ENCODE assay signal across 8 cellular contexts in the genomic region with DNA sequence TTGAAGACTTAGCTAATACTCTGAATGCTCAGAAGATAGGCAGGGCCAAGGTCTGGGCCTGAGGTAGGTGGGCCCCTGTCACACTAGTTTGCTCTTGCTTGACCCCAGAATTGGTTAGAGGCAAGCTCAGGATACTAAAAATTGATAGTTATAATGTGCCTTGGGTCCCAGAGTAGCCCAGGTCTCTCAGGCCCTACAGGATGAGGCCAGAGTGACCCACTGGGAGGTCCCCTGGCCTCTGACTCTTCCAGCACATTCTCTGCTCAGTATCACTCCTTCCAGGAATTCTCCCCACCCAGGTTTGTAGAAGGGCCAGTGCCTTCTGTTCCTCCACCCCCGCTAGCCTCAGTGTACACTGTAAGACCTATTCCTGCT. TPM values are rescaled to one million over a fixed set of nuclear protein-coding genes. Genes with fewer than 3 reads are reported as not detected.
A peak's percentile ranks its signal among the peaks of the same experiment; 100 is the strongest.
DNase-seq lines count a peak whose midpoint lies in the region; ATAC-seq and TF ChIP-seq lines count a peak whose summit lies in the region.

No MANE protein-coding gene starts in this region.

- H3K9ac ChIP-seq in mesendoderm (ENCODE audit: low read length): peak overlapping the region; percentile 64

- no peak for TF ChIP-seq POLR2A in upper lobe of left lung (IDR thresholded peaks at IDR 0.05)

- no peak overlapping the region for H3K18ac ChIP-seq in mesendoderm (ENCODE audit: low read length)

- H3K4me1 ChIP-seq in mesendoderm (ENCODE audit: control insufficient read depth, low read depth, low read length) (peaks cover 10% of the 10 kb centered on the region), upper lobe of left lung (peaks cover 31 to 39% (median 35%) of the 10 kb centered on the region in 4 donors)

- H3K4me3 ChIP-seq in mesendoderm (ENCODE audit: low read length): no peak overlapping the region
- peak overlapping the region in 3 of 4 donors; percentile 63 to 80 (median 77) for H3K4me3 ChIP-seq in upper lobe of left lung

- H3K4me2 ChIP-seq in mesendoderm (ENCODE audit: low read length): no peak overlapping the region

- no peak overlapping the region for H2BK120ac ChIP-seq in mesendoderm (ENCODE audit: low read depth, low read length)

- WGBS in mesendoderm (ENCODE audit: extremely low coverage, insufficient coverage, low lambda C conversion rate): no CpG with 5 or more reads among the region's 1 CpG
- WGBS in upper lobe of left lung, 2 donors: 0% methylated on average over 1 of the region's 1 CpG

- TF ChIP-seq CTCF in brain (conservative IDR thresholded peaks at IDR 0.05) (no peak), upper lobe of left lung (IDR thresholded peaks at IDR 0.05) (no peak)

- H3K4me1 Mint-ChIP-seq in activated naive CD4-positive, alpha-beta T cell treated with anti-CD3 and anti-CD28 coated beads, Interleukin-2, amount 10 ng/mL, durations not matched to agents 7 days and 5 days: peaks cover 18% of the 10 kb centered on the region
- peaks cover 66% of the 10 kb centered on the region for H3K4me1 Mint-ChIP-seq in brain

- no peaks in the 10 kb centered on the region for H3K36me3 ChIP-seq in mesendoderm (ENCODE audit: control insufficient read depth, insufficient read depth, low read length)
- peaks cover 3 to 17% (median 6%) of the 10 kb centered on the region in 4 donors for H3K36me3 ChIP-seq in upper lobe of left lung

- no peaks in the 10 kb centered on the region for H3K9me3 ChIP-seq in upper lobe of left lung

- H3K56ac ChIP-seq in mesendoderm (ENCODE audit: low read length): peak overlapping the region; percentile 79

- no peak for ATAC-seq in upper lobe of left lung (ENCODE audit: low FRiP score in 2 of 2)

- H3K36me3 Mint-ChIP-seq in activated naive CD4-positive, alpha-beta T cell treated with anti-CD3 and anti-CD28 coated beads, Interleukin-2, amount 10 ng/mL, durations not matched to agents 7 days and 5 days: peaks cover 4% of the 10 kb centered on the region
- H3K36me3 Mint-ChIP-seq in brain: peaks cover 5% of the 10 kb centered on the region

- peaks cover 2% of the 10 kb centered on the region for H3K79me2 ChIP-seq in mesendoderm (ENCODE audit: control insufficient read depth, insufficient read depth, low read length)

- H3K27me3 Mint-ChIP-seq in activated naive CD4-positive, alpha-beta T cell treated with anti-CD3 and anti-CD28 coated beads, Interleukin-2, amount 10 ng/mL, durations not matched to agents 7 days and 5 days: peaks cover 21% of the 10 kb centered on the region
- peaks cover 9% of the 10 kb centered on the region for H3K27me3 Mint-ChIP-seq in brain

- H3K4ac ChIP-seq in mesendoderm (ENCODE audit: low read depth, low read length): no peak overlapping the region

- H3K27ac ChIP-seq in mesendoderm (ENCODE audit: low read depth, low read length): no peak overlapping the region
- peak overlapping the region; percentile 68 to 89 (median 88) for H3K27ac ChIP-seq in upper lobe of left lung

- peaks cover 1% of the 10 kb centered on the region for H3K79me1 ChIP-seq in mesendoderm (ENCODE audit: low read length)

- H2AK5ac ChIP-seq in mesendoderm (ENCODE audit: low read length): no peak overlapping the region

- peak overlapping the region; percentile 77 for H3K4me3 Mint-ChIP-seq in activated naive CD4-positive, alpha-beta T cell treated with anti-CD3 and anti-CD28 coated beads, Interleukin-2, amount 10 ng/mL, durations not matched to agents 7 days and 5 days
- peak overlapping the region; percentile 90 to 99 (median 92) for H3K4me3 Mint-ChIP-seq in brain

- CTCF ChIA-PET in activated naive CD4-positive, alpha-beta T cell treated with anti-CD3 and anti-CD28 coated beads, Interleukin-2, amount 10 ng/mL, durations not matched to agents 7 days and 5 days (lab: Charles Lee): interaction anchor here (0.7 to 2.4 kb wide), 17 partner anchors 9 to 323 kb away, joined by 3 to 14 read pairs (median 4); a partner anchor contains a TSS

- no peak overlapping the region for H4K5ac ChIP-seq in mesendoderm (ENCODE audit: low read length)

- no peak for TF ChIP-seq EP300 in upper lobe of left lung (IDR thresholded peaks at IDR 0.05)

- H3K27ac Mint-ChIP-seq in activated naive CD4-positive, alpha-beta T cell treated with anti-CD3 and anti-CD28 coated beads, Interleukin-2, amount 10 ng/mL, durations not matched to agents 7 days and 5 days: no peak overlapping the region
- H3K27ac Mint-ChIP-seq in brain: peak overlapping the region; percentile 90 to 99 (median 96)

- H3K27me3 ChIP-seq in mesendoderm (ENCODE audit: insufficient read depth, low read length, poor library complexity) (no peaks in the 10 kb centered on the region), upper lobe of left lung (no peaks in the 10 kb centered on the region)

- no peak for DNase-seq in activated naive CD4-positive, alpha-beta T cell treated with anti-CD3 and anti-CD28 coated beads, Interleukin-2, amount 10 ng/mL, durations not matched to agents 7 days and 5 days
- no peak for DNase-seq in activated naive CD4-positive, alpha-beta T cell (lab: John Stamatoyannopoulos, UW)
- DNase-seq in mesendoderm: no peak
- no peak for DNase-seq in upper lobe of left lung
- no peak for DNase-seq in DMS79 treated with DMSO at 0.1 percent for 48 hours (lab: John Stamatoyannopoulos, UW)
- no peak for DNase-seq in hippocampal formation (lab: John Stamatoyannopoulos, UW)
- DNase-seq in dermis blood vessel endothelial cell: no peak

- H2BK15ac ChIP-seq in mesendoderm (replicated peaks; ENCODE audit: low read depth): no peak overlapping the region

- no peak overlapping the region for H4K8ac ChIP-seq in mesendoderm (ENCODE audit: low read depth, low read length)

- H3K9me3 Mint-ChIP-seq in activated naive CD4-positive, alpha-beta T cell treated with anti-CD3 and anti-CD28 coated beads, Interleukin-2, amount 10 ng/mL, durations not matched to agents 7 days and 5 days: no peaks in the 10 kb centered on the region
- H3K9me3 Mint-ChIP-seq in brain: no peaks in the 10 kb centered on the region

- no peak overlapping the region for H3K23ac ChIP-seq in mesendoderm (ENCODE audit: low read length)

- no peak overlapping the region for H2BK5ac ChIP-seq in mesendoderm (ENCODE audit: low read length)

RNA-seq across cellular contexts. Expression of a gene that starts 0.7 kb away (rescaled TPM):
- polyA plus RNA-seq in brain (ENCODE audit: insufficient read depth, low read depth, low replicate concordance): 14.7 TPM
- polyA plus RNA-seq in mesendoderm (2013, experiment 1 of 2): 5.4 TPM
- 5.9 TPM for polyA plus RNA-seq in mesendoderm (2013, experiment 2 of 2)
- total RNA-seq in upper lobe of left lung (10 to 100 TPM; 21.9 to 60.8 (median 32.7) TPM), dermis blood vessel endothelial cell (76.8 and 90.4 TPM in 2 replicates)

RNA-seq across cellular contexts. Expression of a gene that starts 4.6 kb away (rescaled TPM):
- polyA plus RNA-seq in brain (ENCODE audit: insufficient read depth, low read depth, low replicate concordance): 13.3 TPM
- polyA plus RNA-seq in mesendoderm (2013, experiment 1 of 2): 23.9 TPM
- 24.1 TPM for polyA plus RNA-seq in mesendoderm (2013, experiment 2 of 2)
- total RNA-seq in upper lobe of left lung: 10 to 100 TPM; 20.7 to 31.6 (median 26.0) TPM
- 22.0 and 25.9 TPM in 2 replicates for total RNA-seq in dermis blood vessel endothelial cell

RNA-seq across cellular contexts. Expression of a gene that starts 37.9 kb away (rescaled TPM):
- polyA plus RNA-seq in brain (ENCODE audit: insufficient read depth, low read depth, low replicate concordance): 84.1 TPM
- polyA plus RNA-seq in mesendoderm (2013, experiment 1 of 2): 60.3 TPM
- polyA plus RNA-seq in mesendoderm (2013, experiment 2 of 2): 62.4 TPM
- total RNA-seq in upper lobe of left lung (100 to 1,000 TPM; 349 to 904 (median 555) TPM), dermis blood vessel endothelial cell (995 and 1,289 TPM in 2 replicates)

RNA-seq across cellular contexts. Expression of a gene that starts 50.1 kb away (rescaled TPM):
- 31.0 TPM for polyA plus RNA-seq in brain (ENCODE audit: insufficient read depth, low read depth, low replicate concordance)
- polyA plus RNA-seq in mesendoderm (2013, experiment 1 of 2): 21.6 TPM
- 23.3 TPM for polyA plus RNA-seq in mesendoderm (2013, experiment 2 of 2)
- total RNA-seq in upper lobe of left lung (10 to 100 TPM; 42.6 to 76.4 (median 57.2) TPM), dermis blood vessel endothelial cell (50.2 and 58.4 TPM in 2 replicates)
